13 cellular contexts compared by ENCODE assay signal in the genomic region with DNA sequence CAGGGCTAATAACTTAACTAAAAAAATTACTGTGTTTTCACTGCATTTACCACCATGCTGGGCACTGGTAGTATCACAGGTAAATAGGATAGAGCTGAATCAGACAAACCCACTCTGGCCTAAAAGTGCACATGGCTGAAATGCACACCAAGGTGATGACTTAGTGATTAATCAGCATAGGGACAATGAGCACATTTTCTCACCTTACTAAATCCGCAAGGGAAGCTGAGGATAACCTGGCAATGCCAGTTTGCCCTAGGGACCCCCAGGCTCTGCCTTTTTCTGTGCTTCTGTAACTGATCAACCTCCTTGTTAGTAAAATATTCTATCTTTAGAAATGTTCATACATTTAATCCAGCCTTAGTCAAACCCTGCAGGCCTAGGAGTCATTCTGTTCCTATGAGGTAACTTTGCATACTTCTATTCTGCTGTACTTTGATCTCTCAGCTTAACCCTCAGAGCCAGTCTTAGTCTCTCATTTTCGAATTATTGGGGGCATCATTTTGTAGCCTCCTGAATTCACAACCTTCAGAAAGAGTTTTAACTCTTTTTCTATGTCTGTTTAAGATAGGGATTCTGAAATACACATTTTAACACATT.
A peak's percentile ranks its signal among the peaks of the same experiment; 100 is the strongest.
DNase-seq lines count a peak whose midpoint lies in the region; ATAC-seq, FAIRE-seq and TF ChIP-seq lines count a peak whose summit lies in the region.
"Had no signal": no experiment of that assay in that cellular context is flagged by ENCODE, and none has a peak within 500 bp of the region (broad histone marks: within the 10 kb centered on the region; RNA-seq: fewer than 3 reads in every experiment).

No MANE protein-coding gene starts in this region.

- H3K4me3 ChIP-seq in GM12878: no peak overlapping the region
- H3K4me3 ChIP-seq: SJCRH30 had no signal

- TF ChIP-seq CTCF in GM12878 (IDR thresholded peaks at IDR 0.05 in 2 of 3, conservative IDR thresholded peaks at IDR 0.05 in 1 of 3; ENCODE audit: control insufficient read depth in 2 of 3, extremely low read depth in 1 of 3, insufficient read depth in 1 of 3, low read depth in 3 of 3, low read length in 3 of 3): no peak
- no peak for TF ChIP-seq CTCF in natural killer cell (IDR thresholded peaks at IDR 0.05)

- SMC1A ChIA-PET in GM12878 (lab: Charles Lee; ENCODE audit: uncharacterized antibody, unreplicated experiment): no interaction called here

- H3K36me3 Mint-ChIP-seq in natural killer cell treated with Interleukin-12 subunit alpha and Interleukin-12 subunit beta and Interleukin-15 and Interleukin-18, amount 100 ng/mL, for 72 hours: no peaks in the 10 kb centered on the region
- H3K36me3 Mint-ChIP-seq in natural killer cell: no peaks in the 10 kb centered on the region
- H3K36me3 Mint-ChIP-seq: WTC11 had no signal

- no peaks in the 10 kb centered on the region for H4K20me1 ChIP-seq in GM12878 (ENCODE audit: control insufficient read depth, insufficient read depth)

- no peaks in the 10 kb centered on the region for H3K27me3 Mint-ChIP-seq in natural killer cell treated with Interleukin-12 subunit alpha and Interleukin-12 subunit beta and Interleukin-15 and Interleukin-18, amount 100 ng/mL, for 72 hours
- H3K27me3 Mint-ChIP-seq in natural killer cell (ENCODE audit: low read depth in 2 of 2): peaks cover 0 to 2% of the 10 kb centered on the region in 2 donors

- TF ChIP-seq RAD21 in GM12878 (IDR thresholded peaks at IDR 0.05; ENCODE audit: insufficient read depth, low read depth, low read length): no peak

- no peak overlapping the region for H2AFZ ChIP-seq in GM12878 (ENCODE audit: control insufficient read depth, low read depth, low read length)

- RAD21 ChIA-PET in GM12878 (lab: Charles Lee; ENCODE audit: unreplicated experiment): no interaction called here

- WGBS in GM12878 (ENCODE audit: insufficient coverage, insufficient replicate concordance, low lambda C conversion rate, missing lambda C conversion rate): 12% methylated on average over 2 of the region's 2 CpGs

- H3K9me3 Mint-ChIP-seq in natural killer cell treated with Interleukin-12 subunit alpha and Interleukin-12 subunit beta and Interleukin-15 and Interleukin-18, amount 100 ng/mL, for 72 hours: peaks cover 5% of the 10 kb centered on the region
- no peaks in the 10 kb centered on the region for H3K9me3 Mint-ChIP-seq in natural killer cell
- H3K9me3 Mint-ChIP-seq: WTC11 had no signal

- no TSS peak for BruUV-seq in GM12878 (replicated peaks; lab: Mats Ljungman, UMichigan)

- H3K4me3 Mint-ChIP-seq in natural killer cell treated with Interleukin-12 subunit alpha and Interleukin-12 subunit beta and Interleukin-15 and Interleukin-18, amount 100 ng/mL, for 72 hours: no peak overlapping the region
- no peak overlapping the region for H3K4me3 Mint-ChIP-seq in natural killer cell
- H3K4me3 Mint-ChIP-seq: WTC11 had no signal

- no peaks in the 10 kb centered on the region for H3K79me2 ChIP-seq in GM12878 (ENCODE audit: control insufficient read depth, insufficient read depth, low read length)

- peak; percentile 18 for FAIRE-seq in GM12878 (lab: Jason Lieb, UNC)

- peaks cover 5 to 8% of the 10 kb centered on the region in 2 donors for H3K4me1 Mint-ChIP-seq in natural killer cell treated with Interleukin-12 subunit alpha and Interleukin-12 subunit beta and Interleukin-15 and Interleukin-18, amount 100 ng/mL, for 72 hours (ENCODE audit: low read depth in 2 of 2)
- H3K4me1 Mint-ChIP-seq in natural killer cell: no peaks in the 10 kb centered on the region
- H3K4me1 Mint-ChIP-seq: WTC11 had no signal

- POLR2A ChIA-PET in GM12878 (lab: Charles Lee): no interaction called here

- no peak for TF ChIP-seq EP300 in GM12878 (IDR thresholded peaks at IDR 0.05; ENCODE audit: borderline replicate concordance in 1 of 2, control insufficient read depth in 1 of 2, low read depth in 2 of 2, low read length in 2 of 2)

- H3K4me2 ChIP-seq in GM12878 (ENCODE audit: control insufficient read depth, insufficient read depth): no peak overlapping the region

- in situ Hi-C loops in GM12878 (cut with MboI): no loop called here

- no peaks in the 10 kb centered on the region for H3K36me3 ChIP-seq in GM12878 (ENCODE audit: control insufficient read depth in 2 of 2, insufficient read depth in 2 of 2, low read length in 1 of 2)
- H3K36me3 ChIP-seq: SJCRH30 had no signal

- H3K27ac ChIP-seq in GM12878 (ENCODE audit: control insufficient read depth, insufficient read depth): no peak overlapping the region
- H3K27ac ChIP-seq: SJCRH30 had no signal

- intact Hi-C loops in GM12878 (cut with micrococcal nuclease; ENCODE audit: unreplicated experiment): no loop called here
- intact Hi-C loops in natural killer cell (cut with micrococcal nuclease): no loop called here

- H3K4me1 ChIP-seq in GM12878 (ENCODE audit: control insufficient read depth, insufficient read depth, low read length): no peaks in the 10 kb centered on the region

- H3K27me3 ChIP-seq in GM12878 (replicated peaks in 1 of 2; ENCODE audit: control insufficient read depth in 2 of 2, insufficient read depth in 2 of 2, low read length in 1 of 2): no peaks in the 10 kb centered on the region
- H3K27me3 ChIP-seq: SJCRH30 had no signal

- no peak for TF ChIP-seq POLR2A in GM12878 (IDR thresholded peaks at IDR 0.05; ENCODE audit: low read depth, low read length)

- H3K9ac ChIP-seq in GM12878 (ENCODE audit: control insufficient read depth, insufficient read depth, low read length): no peak overlapping the region

- peak; percentile 52 for ATAC-seq in HG02938 (IDR thresholded peaks at IDR 0.05; ENCODE audit: unreplicated experiment)
- peak; percentile 36; the same call in 1 of the 3 replicates for ATAC-seq in GM12878
- no peak for ATAC-seq in natural killer cell treated with Interleukin-12 subunit alpha and Interleukin-12 subunit beta and Interleukin-15 and Interleukin-18, amount 100 ng/mL, for 72 hours
- ATAC-seq in GM21723 (IDR thresholded peaks at IDR 0.05; ENCODE audit: unreplicated experiment): no peak
- ATAC-seq in natural killer cell: no peak
- ATAC-seq: WTC11 had no signal

- peak; percentile 45 for DNase-seq in AG08395 (ENCODE audit: low spot score)
- DNase-seq in GM12878 (ENCODE audit: low read depth, low spot score): no peak
- peak; percentile 38 for DNase-seq in kidney glomerular epithelial cell (lab: John Stamatoyannopoulos, UW)
- no peak for DNase-seq in NCI-H1694 (lab: John Stamatoyannopoulos, UW)
- DNase-seq in natural killer cell treated with Interleukin-12 subunit alpha and Interleukin-12 subunit beta and Interleukin-15 and Interleukin-18, amount 100 ng/mL, for 72 hours (ENCODE audit: low spot score): no peak
- no peak for DNase-seq in natural killer cell
- DNase-seq: anterior cingulate cortex, NCI-H1092 treated with DMSO at 0.1 percent for 48 hours, NCI-H82, SJCRH30 had no signal

- CTCF ChIA-PET in GM12878 (lab: Yijun Ruan, JAX): interaction anchor here (1.7 kb wide), 1 partner anchor 10 kb away, joined by 3 read pairs; no protein-coding TSS in a partner anchor

- no peak overlapping the region for H3K27ac Mint-ChIP-seq in natural killer cell treated with Interleukin-12 subunit alpha and Interleukin-12 subunit beta and Interleukin-15 and Interleukin-18, amount 100 ng/mL, for 72 hours
- H3K27ac Mint-ChIP-seq in natural killer cell: no peak overlapping the region
- H3K27ac Mint-ChIP-seq: WTC11 had no signal

- H3K9me3 ChIP-seq in GM12878 (replicated peaks; ENCODE audit: control insufficient read depth, insufficient read depth, low read length): no peaks in the 10 kb centered on the region
- H3K9me3 ChIP-seq: SJCRH30 had no signal

TF ChIP-seq in GM12878, 131 proteins besides CTCF, POLR2A, EP300 and RAD21:
- no peak for TF ChIP-seq HDAC6 (IDR thresholded peaks at IDR 0.05; ENCODE audit: unreplicated experiment)

Comparison
In these comparisons a context has a peak if more than half of its experiments do, and no peak if none do; other contexts are left out.
1. DNase-seq: peak in AG08395 (single experiment) and kidney glomerular epithelial cell (single experiment); none in GM12878 (single experiment), NCI-H1694 (single experiment), natural killer cell treated with Interleukin-12 subunit alpha and Interleukin-12 subunit beta and Interleukin-15 and Interleukin-18, amount 100 ng/mL, for 72 hours (single experiment) and natural killer cell (single experiment).
2. ATAC-seq: peak in HG02938 (single experiment) and GM12878 (single experiment); none in natural killer cell treated with Interleukin-12 subunit alpha and Interleukin-12 subunit beta and Interleukin-15 and Interleukin-18, amount 100 ng/mL, for 72 hours (0 of 2), GM21723 (single experiment) and natural killer cell (0 of 3).